ENCODE assay signal across 1 cellular context in the genomic region with DNA sequence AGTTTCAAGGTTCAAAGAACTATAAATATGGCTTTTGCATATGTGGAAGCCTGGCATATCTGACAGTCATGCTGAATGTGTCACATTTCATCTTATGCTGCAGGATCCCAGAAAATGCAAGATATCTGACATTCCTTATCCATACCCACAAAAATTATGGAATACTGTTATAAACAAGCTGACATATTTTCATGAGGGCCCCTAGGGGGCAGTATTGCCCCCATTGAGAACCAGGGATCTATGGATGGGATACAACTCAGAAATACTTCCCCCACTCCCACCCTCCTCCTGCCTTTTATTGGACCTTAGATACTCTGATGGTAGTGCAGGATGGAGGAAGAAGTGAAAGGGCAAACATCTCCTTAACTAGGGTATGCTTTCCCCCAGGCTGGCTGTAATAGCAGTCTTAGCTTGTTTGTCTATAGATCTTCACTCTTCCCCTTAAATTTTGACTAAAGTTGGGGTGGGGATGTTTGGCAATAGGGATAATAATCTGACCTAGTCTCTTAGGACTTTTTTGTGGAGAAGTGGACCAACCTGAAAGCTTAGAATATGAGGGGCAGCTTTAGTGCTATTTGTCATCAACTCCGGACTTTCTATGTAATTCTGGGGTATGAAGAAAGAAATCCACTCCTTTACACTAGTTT.
TF ChIP-seq lines count a peak whose summit lies in the region.

No MANE protein-coding gene starts in this region.

TF ChIP-seq in GM23338, 12 proteins besides CTCF, POLR2A, EP300 and RAD21 (continued from another document):
- TF ChIP-seq REST (IDR thresholded peaks at IDR 0.05; ENCODE audit: unreplicated experiment) (no peak), NANOG (IDR thresholded peaks at IDR 0.05; ENCODE audit: borderline replicate concordance) (no peak), ZNF462 (CRISPR knock-in tag; IDR thresholded peaks at IDR 0.05) (no peak), ZNF331 (CRISPR knock-in tag; IDR thresholded peaks at IDR 0.05; ENCODE audit: low read depth) (no peak), CREB1 (CRISPR knock-in tag; IDR thresholded peaks at IDR 0.05; ENCODE audit: low read depth) (no peak), EZH2 (IDR thresholded peaks at IDR 0.05; ENCODE audit: low read depth, unreplicated experiment) (no peak), JUNB (IDR thresholded peaks at IDR 0.05; ENCODE audit: unreplicated experiment) (no peak), ZNF114 (CRISPR knock-in tag; IDR thresholded peaks at IDR 0.05) (no peak), POLR2AphosphoS5 (IDR thresholded peaks at IDR 0.05; ENCODE audit: low read depth) (no peak)
- TF ChIP-seq, protein P1, sequence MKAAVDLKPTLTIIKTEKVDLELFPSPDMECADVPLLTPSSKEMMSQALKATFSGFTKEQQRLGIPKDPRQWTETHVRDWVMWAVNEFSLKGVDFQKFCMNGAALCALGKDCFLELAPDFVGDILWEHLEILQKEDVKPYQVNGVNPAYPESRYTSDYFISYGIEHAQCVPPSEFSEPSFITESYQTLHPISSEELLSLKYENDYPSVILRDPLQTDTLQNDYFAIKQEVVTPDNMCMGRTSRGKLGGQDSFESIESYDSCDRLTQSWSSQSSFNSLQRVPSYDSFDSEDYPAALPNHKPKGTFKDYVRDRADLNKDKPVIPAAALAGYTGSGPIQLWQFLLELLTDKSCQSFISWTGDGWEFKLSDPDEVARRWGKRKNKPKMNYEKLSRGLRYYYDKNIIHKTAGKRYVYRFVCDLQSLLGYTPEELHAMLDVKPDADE (IDR thresholded peaks at IDR 0.05): no peak
